ENCODE assay signal across 9 cellular contexts in genomic region chr7:87129836-87130235, GRCh38. TPM values are rescaled to one million over a fixed set of nuclear protein-coding genes. Genes with fewer than 3 reads are reported as not detected.
DNase-seq lines count a peak whose midpoint lies in the region; ATAC-seq and TF ChIP-seq lines count a peak whose summit lies in the region.
"Had no signal": no experiment of that assay in that cellular context is flagged by ENCODE, and none has a peak within 500 bp of the region (broad histone marks: within the 10 kb centered on the region; RNA-seq: fewer than 3 reads in every experiment).

No MANE protein-coding gene starts in this region.

- H3K27ac ChIP-seq in iPS-20b (ENCODE audit: low read length), result no peak overlapping the region
- H3K27ac ChIP-seq in A673 (ENCODE audit: low read depth, low read length, poor library complexity, severe bottlenecking), result no peak overlapping the region

- intact Hi-C loops in A673 (cut with micrococcal nuclease; ENCODE audit: unreplicated experiment), result no loop called here

- DNase-seq in A673 (ENCODE audit: low spot score), result no peak
- no peak for DNase-seq in activated naive CD8-positive, alpha-beta T cell treated with anti-CD3 and anti-CD28 coated beads, Interleukin-2, amount 50 U/mL, for 24 hours
- no peak for DNase-seq in kidney tubule cell (ENCODE audit: low spot score)
- no peak for DNase-seq in NCI-H226
- DNase-seq: CD8-positive, alpha-beta T cell had no signal

- no peaks in the 10 kb centered on the region for H3K9me3 Mint-ChIP-seq in activated naive CD8-positive, alpha-beta T cell treated with anti-CD3 and anti-CD28 coated beads, Interleukin-2, amount 50 U/mL, for 24 hours
- H3K9me3 Mint-ChIP-seq: CD8-positive, alpha-beta T cell had no signal

- peaks cover 4% of the 10 kb centered on the region for H3K27me3 Mint-ChIP-seq in activated naive CD8-positive, alpha-beta T cell treated with anti-CD3 and anti-CD28 coated beads, Interleukin-2, amount 50 U/mL, for 24 hours

- peak overlapping the region; percentile 19; the same call in 1 of the 2 replicates for H3K9ac ChIP-seq in iPS-20b (ENCODE audit: low read depth, low read length)

- no peak overlapping the region for H3K4me3 Mint-ChIP-seq in activated naive CD8-positive, alpha-beta T cell treated with anti-CD3 and anti-CD28 coated beads, Interleukin-2, amount 50 U/mL, for 24 hours
- H3K4me3 Mint-ChIP-seq: CD8-positive, alpha-beta T cell had no signal

- ATAC-seq in GM18858 (IDR thresholded peaks at IDR 0.05; ENCODE audit: unreplicated experiment) (peak; percentile 99), GM21576 (IDR thresholded peaks at IDR 0.05; ENCODE audit: unreplicated experiment) (peak; percentile 98), HG03159 (IDR thresholded peaks at IDR 0.05; ENCODE audit: unreplicated experiment) (peak; percentile 97)
- ATAC-seq in activated naive CD8-positive, alpha-beta T cell treated with anti-CD3 and anti-CD28 coated beads, Interleukin-2, amount 50 U/mL, for 24 hours, result no peak
- ATAC-seq: CD8-positive, alpha-beta T cell had no signal

- H3K4me1 Mint-ChIP-seq in activated naive CD8-positive, alpha-beta T cell treated with anti-CD3 and anti-CD28 coated beads, Interleukin-2, amount 50 U/mL, for 24 hours, result no peaks in the 10 kb centered on the region

- H3K4me1 ChIP-seq in iPS-20b (ENCODE audit: insufficient read depth, low read length) (peaks cover 27% of the 10 kb centered on the region), A673 (ENCODE audit: insufficient read depth, low read length, poor library complexity, severe bottlenecking) (no peaks in the 10 kb centered on the region)

- H3K27me3 ChIP-seq in iPS-20b (ENCODE audit: insufficient read depth, low read length) (no peaks in the 10 kb centered on the region), A673 (replicated peaks; ENCODE audit: insufficient read depth, low read depth, low read length, poor library complexity) (peaks cover 5% of the 10 kb centered on the region)

- no peaks in the 10 kb centered on the region for H3K9me3 ChIP-seq in iPS-20b (ENCODE audit: insufficient read depth, low read depth, low read length)
- H3K9me3 ChIP-seq in A673 (ENCODE audit: low read depth, low read length, poor library complexity, severe bottlenecking), result no peaks in the 10 kb centered on the region

- no peaks in the 10 kb centered on the region for H3K36me3 Mint-ChIP-seq in activated naive CD8-positive, alpha-beta T cell treated with anti-CD3 and anti-CD28 coated beads, Interleukin-2, amount 50 U/mL, for 24 hours (ENCODE audit: low read depth)
- H3K36me3 Mint-ChIP-seq: CD8-positive, alpha-beta T cell had no signal

- H3K4me3 ChIP-seq in iPS-20b (ENCODE audit: low read length) (peak overlapping the region; percentile 59; the same call in 1 of the 2 replicates), A673 (ENCODE audit: low read depth, low read length, poor library complexity, severe bottlenecking) (no peak overlapping the region)

- H3K36me3 ChIP-seq in iPS-20b (ENCODE audit: insufficient read depth, low read depth, low read length) (no peaks in the 10 kb centered on the region), A673 (ENCODE audit: insufficient read depth, low read length, poor library complexity, severe bottlenecking) (no peaks in the 10 kb centered on the region)

- TF ChIP-seq CTCF in A673 (conservative IDR thresholded peaks at IDR 0.05; ENCODE audit: low read depth, low read length), result no peak

- CTCF ChIA-PET in A673 (lab: Charles Lee), result no interaction called here

- POLR2A ChIA-PET in A673 (lab: Charles Lee; ENCODE audit: low non-redundant PET), result no interaction called here

- BruUV-seq in A673 (replicated peaks; lab: Mats Ljungman, UMichigan), result no TSS peak

- no peak overlapping the region for H3K27ac Mint-ChIP-seq in activated naive CD8-positive, alpha-beta T cell treated with anti-CD3 and anti-CD28 coated beads, Interleukin-2, amount 50 U/mL, for 24 hours
- H3K27ac Mint-ChIP-seq: CD8-positive, alpha-beta T cell had no signal

RNA-seq across cellular contexts. Expression of gene DMTF1, which starts 22.4 kb away (rescaled TPM):
- 90.5 and 94.3 TPM in 2 replicates for total RNA-seq in A673 (2021)
